Comparison of ENCODE assay signal across 2 cellular contexts in the genomic region with DNA sequence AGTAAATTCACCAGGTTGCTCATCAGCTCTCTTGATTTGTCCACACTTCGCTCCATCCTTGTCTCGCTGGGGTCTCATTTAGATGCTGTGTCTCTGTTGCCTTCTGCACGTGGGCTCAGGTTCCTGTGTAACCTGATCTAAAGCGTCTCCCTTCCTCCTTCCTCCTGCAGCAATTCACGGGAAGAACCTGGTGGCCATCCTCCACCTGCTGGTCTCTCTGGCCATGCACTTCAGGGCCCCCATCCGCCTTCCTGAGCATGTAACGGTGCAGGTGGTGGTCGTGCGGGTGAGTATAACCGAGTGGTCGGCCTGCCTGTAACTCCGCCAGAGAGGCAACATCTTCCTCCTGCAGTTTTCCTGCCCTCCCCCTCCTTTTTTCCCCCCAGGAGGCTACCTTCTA.
TF ChIP-seq lines count a peak whose summit lies in the region.

No MANE protein-coding gene starts in this region.

TF ChIP-seq in GM23338, 12 proteins besides CTCF, POLR2A, EP300 and RAD21:
- TF ChIP-seq ZNF331 (CRISPR knock-in tag; IDR thresholded peaks at IDR 0.05; ENCODE audit: low read depth) = no peak
- TF ChIP-seq STAT1 (IDR thresholded peaks at IDR 0.05; ENCODE audit: unreplicated experiment) = no peak
- TF ChIP-seq JUNB (IDR thresholded peaks at IDR 0.05; ENCODE audit: unreplicated experiment) = no peak
TF ChIP-seq in GM23338: peak in this region for 0.

TF ChIP-seq in H1, 55 proteins besides CTCF, POLR2A, EP300 and RAD21:
- TF ChIP-seq TCF12 (IDR thresholded peaks at IDR 0.05; ENCODE audit: low read depth, low read length) = no peak
- TF ChIP-seq, protein P1, sequence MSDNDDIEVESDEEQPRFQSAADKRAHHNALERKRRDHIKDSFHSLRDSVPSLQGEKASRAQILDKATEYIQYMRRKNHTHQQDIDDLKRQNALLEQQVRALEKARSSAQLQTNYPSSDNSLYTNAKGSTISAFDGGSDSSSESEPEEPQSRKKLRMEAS (IDR thresholded peaks at IDR 0.05) = peak; percentile 81
